7 cellular contexts compared by ENCODE assay signal in the genomic region with DNA sequence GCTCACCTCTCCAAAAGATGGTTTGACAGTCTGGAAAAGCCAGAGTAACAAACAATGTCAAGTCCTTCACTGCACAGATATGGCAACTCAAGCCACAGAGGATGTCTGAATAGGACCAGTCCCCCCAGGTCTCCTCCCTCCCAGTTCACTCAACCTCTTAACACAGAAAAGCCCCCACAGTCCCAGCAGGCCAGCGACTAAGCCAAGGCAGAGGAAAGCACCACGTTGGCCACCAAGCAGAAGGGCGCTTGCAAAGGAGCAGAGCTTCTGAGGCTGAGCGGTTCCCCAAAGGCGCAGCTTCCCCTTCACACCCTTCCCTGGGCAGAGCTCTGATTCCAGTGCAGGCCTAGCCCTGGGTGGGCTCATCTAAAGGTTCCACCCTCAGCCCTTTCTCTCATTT.
A peak's percentile ranks its signal among the peaks of the same experiment; 100 is the strongest.
DNase-seq lines count a peak whose midpoint lies in the region; ATAC-seq, FAIRE-seq and TF ChIP-seq lines count a peak whose summit lies in the region.

No MANE protein-coding gene starts in this region.

- intact Hi-C loops in adrenal gland (cut with DNase I) = no loop called here

- no peak for TF ChIP-seq CTCF in adrenal gland (IDR thresholded peaks at IDR 0.05)

- WGBS in adrenal gland, 4 donors = 40 to 71% (median 49%) methylated on average over 2 to 5 of the region's 5 CpGs
- 12 to 24% (median 12%) methylated on average over 5 of the region's 5 CpGs for WGBS in small intestine, 3 donors

- no peak for TF ChIP-seq POLR2A in adrenal gland (IDR thresholded peaks at IDR 0.05)

- no peak for FAIRE-seq in small intestine (lab: Jason Lieb, UNC)

- H3K4me3 ChIP-seq in adrenal gland = peak overlapping the region in 3 of 4 donors; percentile 28 to 53 (median 45)
- peak overlapping the region; percentile 43 to 66 for H3K4me3 ChIP-seq in small intestine (ENCODE audit: low read depth in 1 of 2, low read length in 2 of 2)

- H3K4me1 ChIP-seq in adrenal gland (replicated peaks in 1 of 2) (peaks cover 5 to 26% of the 10 kb centered on the region in 2 donors), small intestine (ENCODE audit: control insufficient read depth in 2 of 2, insufficient read depth in 1 of 2, low read depth in 1 of 2, low read length in 1 of 2) (peaks cover 5 to 16% of the 10 kb centered on the region in 2 donors)

- H3K27me3 ChIP-seq in adrenal gland (no peaks in the 10 kb centered on the region), small intestine (ENCODE audit: control insufficient read depth in 2 of 2, insufficient read depth in 2 of 2, low read length in 2 of 2) (no peaks in the 10 kb centered on the region)

- no peaks in the 10 kb centered on the region for H3K36me3 ChIP-seq in adrenal gland (replicated peaks in 1 of 2)
- no peaks in the 10 kb centered on the region for H3K36me3 ChIP-seq in small intestine (ENCODE audit: control insufficient read depth in 2 of 2, insufficient read depth in 2 of 2, low read length in 2 of 2)

- ATAC-seq in GM18517 (IDR thresholded peaks at IDR 0.05; ENCODE audit: unreplicated experiment) (peak; percentile 38), HG02571 (IDR thresholded peaks at IDR 0.05; ENCODE audit: unreplicated experiment) (peak; percentile 51)

- H3K9me3 ChIP-seq in adrenal gland (replicated peaks in 1 of 3) = no peaks in the 10 kb centered on the region
- no peaks in the 10 kb centered on the region for H3K9me3 ChIP-seq in small intestine (ENCODE audit: control insufficient read depth, low read depth)

- peak overlapping the region in 4 of 5 donors; percentile 22 to 64 (median 40) for H3K27ac ChIP-seq in adrenal gland
- H3K27ac ChIP-seq in small intestine (ENCODE audit: low read depth in 1 of 2, low read length in 1 of 2) = peak overlapping the region; percentile 59 to 62

- DNase-seq in NCI-H69 (lab: John Stamatoyannopoulos, UW) (peak; percentile 55), adrenal gland (peak; percentile 8 to 59 (median 26)), hepatic stellate cell (ENCODE audit: low spot score) (peak; percentile 35), small intestine (no peak), NCI-H2171 (lab: John Stamatoyannopoulos, UW) (no peak)

Comparison
In these comparisons a context has a peak if more than half of its experiments do, and no peak if none do; other contexts are left out.
1. DNase-seq: peak in NCI-H69 (single experiment), adrenal gland (7 of 7) and hepatic stellate cell (single experiment); none in small intestine (single experiment) and NCI-H2171 (single experiment).